1 cellular context compared by ENCODE assay signal in genomic region chr6:134531611-134532010, GRCh38.
TF ChIP-seq lines count a peak whose summit lies in the region.

No MANE protein-coding gene starts in this region.

TF ChIP-seq in GM23338, 12 proteins besides CTCF, POLR2A, EP300 and RAD21 (continued from another document):
- TF ChIP-seq ZNF462 (CRISPR knock-in tag; IDR thresholded peaks at IDR 0.05): no peak
- TF ChIP-seq EZH2 (IDR thresholded peaks at IDR 0.05; ENCODE audit: low read depth, unreplicated experiment): no peak
- no peak for TF ChIP-seq JUNB (IDR thresholded peaks at IDR 0.05; ENCODE audit: unreplicated experiment)
- no peak for TF ChIP-seq ZNF114 (CRISPR knock-in tag; IDR thresholded peaks at IDR 0.05)
- TF ChIP-seq NANOG (IDR thresholded peaks at IDR 0.05; ENCODE audit: borderline replicate concordance): no peak
- TF ChIP-seq STAT1 (IDR thresholded peaks at IDR 0.05; ENCODE audit: unreplicated experiment): no peak
TF ChIP-seq in GM23338: peak in this region for 0.
